In genomic region chr14:101291390-101291789, GRCh38 we compare ENCODE assay signal across 8 cellular contexts.
"Had no signal": no experiment of that assay in that cellular context is flagged by ENCODE, and none has a peak within 500 bp of the region (broad histone marks: within the 10 kb centered on the region; RNA-seq: fewer than 3 reads in every experiment).

No MANE protein-coding gene starts in this region.

- H3K4me3 ChIP-seq: GM23248 had no signal

- H3K27ac Mint-ChIP-seq: H9, IgD-negative memory B cell had no signal

- H2AFZ ChIP-seq: GM23248 had no signal

- FAIRE-seq: H54, HTR-8/SVneo had no signal

- H3K27ac ChIP-seq: GM23248 had no signal

- H3K9ac ChIP-seq: GM23248 had no signal

- DNase-seq: GM23248, GOT3, H9, HCEC 1CT, KBM-7 had no signal

- H3K4me1 Mint-ChIP-seq: IgD-negative memory B cell had no signal

- H3K36me3 Mint-ChIP-seq: IgD-negative memory B cell had no signal

- H3K4me3 Mint-ChIP-seq: H9, IgD-negative memory B cell had no signal
